Comparison of ENCODE assay signal across 32 cellular contexts in the genomic region with DNA sequence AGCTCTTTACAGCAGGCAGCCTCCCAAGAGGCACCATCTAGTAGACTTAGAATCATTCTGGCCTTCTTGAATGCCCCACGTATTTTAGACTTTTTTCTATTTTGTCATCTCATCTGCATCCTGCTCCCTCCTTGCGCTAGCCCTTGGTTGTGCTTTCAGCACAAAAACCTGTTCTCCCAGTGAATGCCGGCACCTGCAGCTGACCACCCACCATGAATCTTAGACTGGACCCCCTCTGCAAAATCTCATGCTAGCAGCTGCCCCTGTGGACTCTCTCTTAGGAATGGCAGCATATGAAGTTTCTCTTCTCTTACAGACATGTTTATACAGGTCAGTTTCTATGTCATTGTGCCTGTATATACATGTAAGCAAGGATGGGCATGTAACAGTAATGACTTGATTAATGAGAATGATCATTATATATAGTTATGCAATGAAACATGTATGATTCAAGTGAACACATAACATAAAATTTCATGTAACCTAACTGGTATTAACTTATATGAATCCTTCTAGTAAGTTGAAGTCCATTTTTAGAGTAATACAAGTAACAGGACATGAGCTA.
"Had no signal": no experiment of that assay in that cellular context is flagged by ENCODE, and none has a peak within 500 bp of the region (broad histone marks: within the 10 kb centered on the region; RNA-seq: fewer than 3 reads in every experiment).

No MANE protein-coding gene starts in this region.

- H3K27ac Mint-ChIP-seq: activated CD4-positive, alpha-beta memory T cell treated with anti-CD3 and anti-CD28 coated beads for 36 hours; activated CD4-positive, alpha-beta T cell treated with anti-CD3 and anti-CD28 coated beads, Interleukin-2, amount 10 ng/mL, durations not matched to agents 7 days and 5 days; activated naive CD4-positive, alpha-beta T cell treated with anti-CD3 and anti-CD28 coated beads for 36 hours; activated naive CD4-positive, alpha-beta T cell treated with anti-CD3 and anti-CD28 coated beads, Interleukin-2, amount 50 U/mL, for 72 hours; activated T-helper 1 cell treated with anti-CD3 and anti-CD28 coated beads, Interleukin-12 subunit alpha, Interleukin-12 subunit beta, Interleukin-2, Interleukin-4 antibody, amounts not matched to agents 30 ng/mL and 10 ng/mL and 1 ng/mL, durations not matched to agents 14 hours and 24 hours and 36 hours; T-helper 1 cell treated with Interleukin-12 subunit alpha and Interleukin-12 subunit beta and Interleukin-4 antibody, amounts not matched to agents 30 μg/mL and 1 μg/mL, for 36 hours; T-helper 2 cell treated with Interferon-gamma antibody and Interleukin-4, amounts not matched to agents 5 μg/mL and 100 μg/mL, for 36 hours had no signal

- H3K4me3 Mint-ChIP-seq: activated CD4-positive, alpha-beta memory T cell treated with anti-CD3 and anti-CD28 coated beads for 36 hours; activated CD4-positive, alpha-beta T cell treated with anti-CD3 and anti-CD28 coated beads, Interleukin-2, amount 10 ng/mL, durations not matched to agents 7 days and 5 days; activated naive CD4-positive, alpha-beta T cell treated with anti-CD3 and anti-CD28 coated beads for 36 hours; activated T-cell treated with anti-CD3 and anti-CD28 coated beads, Interleukin-2, amount 50 U/mL, for 4 hours; activated T-helper 1 cell treated with anti-CD3 and anti-CD28 coated beads, Interleukin-12 subunit alpha, Interleukin-12 subunit beta, Interleukin-2, Interleukin-4 antibody, amounts not matched to agents 30 ng/mL and 10 ng/mL and 1 ng/mL, durations not matched to agents 14 hours and 24 hours and 36 hours; brain; T-helper 1 cell treated with Interleukin-12 subunit alpha and Interleukin-12 subunit beta and Interleukin-4 antibody, amounts not matched to agents 30 μg/mL and 1 μg/mL, for 36 hours; T-helper 2 cell treated with Interferon-gamma antibody and Interleukin-4, amounts not matched to agents 5 μg/mL and 100 μg/mL, for 36 hours had no signal

- H3K4me3 ChIP-seq: Peyer's patch, SJSA1 had no signal

- ATAC-seq: activated naive CD4-positive, alpha-beta T cell treated with anti-CD3 and anti-CD28 coated beads, Interleukin-2, amount 50 U/mL, for 72 hours; activated T-cell treated with anti-CD3 and anti-CD28 coated beads, Interleukin-2, amount 50 U/mL, for 4 hours; PC-3 had no signal

- H3K9me3 ChIP-seq: Peyer's patch, SJSA1, SK-N-SH had no signal

- H3K4me1 Mint-ChIP-seq: activated CD4-positive, alpha-beta T cell treated with anti-CD3 and anti-CD28 coated beads, Interleukin-2, amount 10 ng/mL, durations not matched to agents 7 days and 5 days had no signal

- H3K9me3 Mint-ChIP-seq: activated CD4-positive, alpha-beta memory T cell treated with anti-CD3 and anti-CD28 coated beads for 36 hours; activated CD4-positive, alpha-beta T cell treated with anti-CD3 and anti-CD28 coated beads, Interleukin-2, amount 10 ng/mL, durations not matched to agents 7 days and 5 days; activated naive CD4-positive, alpha-beta T cell treated with anti-CD3 and anti-CD28 coated beads for 36 hours; activated naive CD4-positive, alpha-beta T cell treated with anti-CD3 and anti-CD28 coated beads, Interleukin-2, amount 50 U/mL, for 72 hours; activated T-cell treated with anti-CD3 and anti-CD28 coated beads, Interleukin-2, amount 50 U/mL, for 4 hours; activated T-helper 1 cell treated with anti-CD3 and anti-CD28 coated beads, Interleukin-12 subunit alpha, Interleukin-12 subunit beta, Interleukin-2, Interleukin-4 antibody, amounts not matched to agents 30 ng/mL and 10 ng/mL and 1 ng/mL, durations not matched to agents 14 hours and 24 hours and 36 hours; T-helper 1 cell treated with Interleukin-12 subunit alpha and Interleukin-12 subunit beta and Interleukin-4 antibody, amounts not matched to agents 30 μg/mL and 1 μg/mL, for 36 hours; T-helper 2 cell treated with Interferon-gamma antibody and Interleukin-4, amounts not matched to agents 5 μg/mL and 100 μg/mL, for 36 hours had no signal

- H3K4me2 ChIP-seq: KMS-11, SK-N-SH had no signal

- DNase-seq: activated CD4-positive, alpha-beta memory T cell treated with anti-CD3 and anti-CD28 coated beads for 36 hours; activated CD4-positive, alpha-beta T cell treated with anti-CD3 and anti-CD28 coated beads, Interleukin-2, amount 10 ng/mL, durations not matched to agents 7 days and 5 days; activated CD8-positive, alpha-beta memory T cell treated with anti-CD3 and anti-CD28 coated beads, Interleukin-2, amount 50 U/mL, for 4 hours; activated gamma-delta T cell treated with Interleukin-2 at 50 U/mL for 16 hours; activated naive CD4-positive, alpha-beta T cell treated with anti-CD3 and anti-CD28 coated beads for 36 hours; activated T-cell treated with anti-CD3 and anti-CD28 coated beads for 4 hours; activated T-cell treated with anti-CD3 and anti-CD28 coated beads, Interleukin-2, amount 50 U/mL, for 4 hours; MM.1S; MV-4-11; NCI-H1092; NCI-H1436 treated with DMSO at 0.1 percent for 48 hours; NCI-H1694 treated with DMSO at 0.1 percent for 48 hours; NCI-H2029; NCI-H2107; NCI-H2171; NCI-H510A; NCI-H526; NCI-H748 treated with DMSO at 0.1 percent for 48 hours; NK-92 treated with Interleukin-12 subunit alpha and Interleukin-12 subunit beta, amount 100 ng/mL, for 24 hours; PC-3; Peyer's patch; RPMI8226; SHP77 treated with DMSO at 0.1 percent for 48 hours; SK-N-SH had no signal

- H3K27ac ChIP-seq: KMS-11, Peyer's patch, SJSA1 had no signal

- FAIRE-seq: TTC549 had no signal

- H3K4me1 ChIP-seq: Peyer's patch had no signal

- H3K27me3 ChIP-seq: Peyer's patch, SJSA1 had no signal

- H3K36me3 Mint-ChIP-seq: activated CD4-positive, alpha-beta memory T cell treated with anti-CD3 and anti-CD28 coated beads for 36 hours; activated naive CD4-positive, alpha-beta T cell treated with anti-CD3 and anti-CD28 coated beads, Interleukin-2, amount 50 U/mL, for 72 hours; brain had no signal

- H3K9ac ChIP-seq: KMS-11, SK-N-SH had no signal

- H3K36me3 ChIP-seq: Peyer's patch, SJSA1 had no signal
